Comparison of ENCODE assay signal across 26 cellular contexts in the genomic region with DNA sequence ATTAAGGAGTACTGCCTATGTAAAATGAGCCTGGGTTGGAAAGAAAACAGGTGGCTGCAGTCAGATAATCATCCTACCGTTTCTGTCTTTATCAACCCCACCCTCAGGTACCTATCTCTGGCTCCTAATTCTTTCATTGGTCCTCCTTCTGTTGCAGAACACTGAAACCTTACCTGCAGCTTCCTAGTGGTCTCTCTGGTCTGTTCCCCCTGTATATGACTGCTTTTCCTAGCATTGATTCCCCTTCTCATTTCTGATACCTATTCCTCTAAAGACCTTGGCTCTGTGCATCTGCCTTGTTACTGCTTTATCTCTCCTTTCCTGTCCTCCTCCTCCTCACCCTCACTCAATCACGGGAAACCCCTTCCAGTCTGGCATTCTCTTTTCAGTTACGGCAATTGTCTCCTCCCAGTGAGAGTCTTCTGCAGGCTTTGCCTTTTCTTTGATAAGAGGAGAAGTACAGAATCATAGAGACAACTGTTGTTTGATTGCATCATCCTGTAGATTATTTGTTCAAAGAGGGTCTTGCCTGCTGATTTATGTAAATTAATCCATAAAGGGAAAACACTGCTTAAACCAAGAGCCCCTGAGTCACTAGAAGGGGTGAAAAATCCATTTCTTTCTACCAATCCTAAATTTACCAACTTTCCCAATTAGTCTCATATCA.
"Had no signal": no experiment of that assay in that cellular context is flagged by ENCODE, and none has a peak within 500 bp of the region (broad histone marks: within the 10 kb centered on the region; RNA-seq: fewer than 3 reads in every experiment).

No MANE protein-coding gene starts in this region.

- H3K27me3 ChIP-seq: colonic mucosa, dorsolateral prefrontal cortex, hepatocyte, pancreas, right atrium auricular region, thyroid gland had no signal

- H3K36me3 ChIP-seq: colonic mucosa, lower lobe of right lung, pancreas, right atrium auricular region, thyroid gland, WERI-Rb-1 had no signal

- H3K9me3 ChIP-seq: colonic mucosa, lower lobe of right lung, pancreas, psoas muscle, right atrium auricular region, thyroid gland had no signal

- H3K79me2 ChIP-seq: hepatocyte had no signal

- FAIRE-seq: endothelial cell of umbilical vein, pancreas, TTC549 had no signal

- ATAC-seq: activated CD8-positive, alpha-beta T cell treated with anti-CD3 and anti-CD28 coated beads, Interleukin-2, amount 10 ng/mL, durations not matched to agents 7 days and 5 days; effector memory CD8-positive, alpha-beta T cell; esophagus mucosa; left lobe of liver; lower lobe of right lung; natural killer cell treated with Interleukin-12 subunit alpha and Interleukin-12 subunit beta and Interleukin-15 and Interleukin-18, amount 100 ng/mL, for 72 hours; pancreas; psoas muscle had no signal

- H3K4me2 ChIP-seq: hepatocyte had no signal

- H3K4me1 ChIP-seq: colonic mucosa, lower lobe of right lung, pancreas, psoas muscle, right atrium auricular region, thyroid gland had no signal

- H2AFZ ChIP-seq: hepatocyte had no signal

- DNase-seq: activated CD4-positive, alpha-beta T cell treated with anti-CD3 and anti-CD28 coated beads for 1 hour; activated CD4-positive, alpha-beta T cell treated with anti-CD3 and anti-CD28 coated beads, Interleukin-2, amount 50 U/mL, for 1 hour; activated CD8-positive, alpha-beta T cell treated with anti-CD3 and anti-CD28 coated beads, Interleukin-2, amount 10 ng/mL, durations not matched to agents 7 days and 5 days; activated gamma-delta T cell treated with Interleukin-2 at 50 U/mL for 16 hours; anterior cingulate cortex; central memory CD4-positive, alpha-beta T cell; colonic mucosa; dorsolateral prefrontal cortex; effector memory CD8-positive, alpha-beta T cell; foreskin melanocyte; glutamatergic neuron; immature natural killer cell; lower lobe of right lung; pancreas; psoas muscle; stimulated activated CD4-positive, alpha-beta T cell treated with anti-CD3 and anti-CD28 coated beads, Interleukin-1b, Interleukin-23, amount 100 ng/mL, for 48 hours; substantia nigra; thyroid gland; WERI-Rb-1 had no signal

- H3K4me3 ChIP-seq: colonic mucosa, dorsolateral prefrontal cortex, hepatocyte, lower lobe of right lung, pancreas, psoas muscle, right atrium auricular region, thyroid gland had no signal

- H3K27ac ChIP-seq: colonic mucosa, dorsolateral prefrontal cortex, hepatocyte, lower lobe of right lung, pancreas, psoas muscle, right atrium auricular region, thyroid gland, WERI-Rb-1 had no signal
